Comparison of ENCODE assay signal across 21 cellular contexts in genomic region chr13:32136716-32137115, GRCh38.
"Had no signal": no experiment of that assay in that cellular context is flagged by ENCODE, and none has a peak within 500 bp of the region (broad histone marks: within the 10 kb centered on the region; RNA-seq: fewer than 3 reads in every experiment).

No MANE protein-coding gene starts in this region.

- H3K4me1 ChIP-seq: adrenal gland, psoas muscle had no signal

- H3K9me3 Mint-ChIP-seq: activated naive CD4-positive, alpha-beta T cell treated with anti-CD3 and anti-CD28 coated beads, Interleukin-2, amount 50 U/mL, for 72 hours; WTC11 had no signal

- H3K4me3 ChIP-seq: adrenal gland, esophagus muscularis mucosa, gastroesophageal sphincter, heart right ventricle, mucosa of descending colon, ovary, psoas muscle, skin epidermis had no signal

- H3K27me3 ChIP-seq: adrenal gland, esophagus muscularis mucosa, gastroesophageal sphincter, heart right ventricle, ovary had no signal

- H3K36me3 ChIP-seq: adrenal gland, gastroesophageal sphincter, ovary had no signal

- H3K4me3 Mint-ChIP-seq: activated CD4-positive, alpha-beta T cell treated with anti-CD3 and anti-CD28 coated beads for 36 hours; naive thymus-derived CD8-positive, alpha-beta T cell; WTC11 had no signal

- H3K27ac Mint-ChIP-seq: activated CD4-positive, alpha-beta T cell treated with anti-CD3 and anti-CD28 coated beads for 36 hours; activated naive CD4-positive, alpha-beta T cell treated with anti-CD3 and anti-CD28 coated beads, Interleukin-2, amount 50 U/mL, for 72 hours; naive thymus-derived CD8-positive, alpha-beta T cell; WTC11 had no signal

- ATAC-seq: activated CD4-positive, alpha-beta T cell treated with anti-CD3 and anti-CD28 coated beads for 36 hours; activated naive CD4-positive, alpha-beta T cell treated with anti-CD3 and anti-CD28 coated beads, Interleukin-2, amount 50 U/mL, for 72 hours; gastroesophageal sphincter; heart right ventricle; left ventricle myocardium superior; mucosa of descending colon; naive thymus-derived CD8-positive, alpha-beta T cell; right cardiac atrium; WTC11 had no signal

- H3K36me3 Mint-ChIP-seq: activated naive CD4-positive, alpha-beta T cell treated with anti-CD3 and anti-CD28 coated beads, Interleukin-2, amount 50 U/mL, for 72 hours; naive thymus-derived CD8-positive, alpha-beta T cell; WTC11 had no signal

- DNase-seq: activated CD4-positive, alpha-beta T cell treated with anti-CD3 and anti-CD28 coated beads for 36 hours; activated CD4-positive, alpha-beta T cell treated with anti-CD3 and anti-CD28 coated beads, Interleukin-2, amount 50 U/mL, for 48 hours; activated gamma-delta T cell; adrenal gland; dermis blood vessel endothelial cell; effector memory CD4-positive, alpha-beta T cell; heart right ventricle; kidney glomerular epithelial cell; left ventricle myocardium superior; mucosa of descending colon; naive thymus-derived CD8-positive, alpha-beta T cell; ovary; psoas muscle; right cardiac atrium; stimulated activated CD4-positive, alpha-beta T cell treated with anti-CD3 and anti-CD28 coated beads, Interleukin-15, amount 100 ng/mL, for 24 hours; stimulated activated CD4-positive, alpha-beta T cell treated with anti-CD3 and anti-CD28 coated beads, Interleukin-2, amount 100 ng/mL, for 48 hours had no signal

- H3K9me3 ChIP-seq: adrenal gland, esophagus muscularis mucosa, gastroesophageal sphincter, heart right ventricle, mucosa of descending colon, ovary, psoas muscle had no signal

- H3K27me3 Mint-ChIP-seq: activated CD4-positive, alpha-beta T cell treated with anti-CD3 and anti-CD28 coated beads for 36 hours; naive thymus-derived CD8-positive, alpha-beta T cell had no signal

- H3K27ac ChIP-seq: adrenal gland, esophagus muscularis mucosa, gastroesophageal sphincter, ovary, psoas muscle, skin epidermis had no signal

- H3K4me1 Mint-ChIP-seq: activated CD4-positive, alpha-beta T cell treated with anti-CD3 and anti-CD28 coated beads for 36 hours; naive thymus-derived CD8-positive, alpha-beta T cell; WTC11 had no signal
